1 cellular context compared by ENCODE assay signal in the genomic region with DNA sequence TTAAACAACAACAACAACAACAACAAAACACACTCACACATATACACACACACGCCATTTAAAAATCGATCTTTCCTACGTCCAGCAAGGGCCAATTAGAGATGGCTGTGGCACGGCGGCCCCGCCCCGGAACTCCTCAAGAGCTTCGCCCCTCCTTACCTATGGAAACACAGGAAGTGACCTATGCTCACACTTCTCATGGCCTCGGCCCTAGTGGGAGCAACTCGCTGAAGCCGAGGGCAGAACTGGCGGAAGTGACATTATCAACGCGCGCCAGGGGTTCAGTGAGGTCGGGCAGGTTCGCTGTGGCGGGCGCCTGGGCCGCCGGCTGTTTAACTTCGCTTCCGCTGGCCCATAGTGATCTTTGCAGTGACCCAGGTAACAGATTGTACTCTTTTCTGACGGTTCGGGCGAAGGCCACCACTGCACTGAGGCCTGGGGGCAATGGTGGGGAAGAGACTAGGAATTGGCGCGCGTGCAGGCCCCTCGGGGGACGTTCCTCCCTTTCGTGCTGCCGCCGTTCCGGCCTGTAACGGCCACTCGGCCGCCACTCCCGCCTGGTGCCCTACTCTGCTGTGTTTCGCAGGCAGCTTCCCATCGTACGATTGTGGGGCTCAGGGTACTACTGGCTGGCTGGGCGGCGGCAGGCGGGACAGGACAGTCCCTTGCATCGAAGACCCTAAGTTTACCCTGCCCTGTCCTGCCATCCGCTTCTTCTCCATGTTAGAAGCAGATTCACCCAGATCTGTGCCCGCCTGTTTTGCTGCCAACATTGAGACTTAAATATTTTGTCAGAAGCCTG.
TF ChIP-seq lines count a peak whose summit lies in the region.

A gene (plus strand): TSS at position 284 of the 802 bp plus-strand sequence. CDS start 2,661 bp downstream, outside the sequence.

TF ChIP-seq in K562, 482 proteins besides CTCF, POLR2A, EP300 and RAD21 (continued from another document and continues in another):
- TF ChIP-seq, protein P1, sequence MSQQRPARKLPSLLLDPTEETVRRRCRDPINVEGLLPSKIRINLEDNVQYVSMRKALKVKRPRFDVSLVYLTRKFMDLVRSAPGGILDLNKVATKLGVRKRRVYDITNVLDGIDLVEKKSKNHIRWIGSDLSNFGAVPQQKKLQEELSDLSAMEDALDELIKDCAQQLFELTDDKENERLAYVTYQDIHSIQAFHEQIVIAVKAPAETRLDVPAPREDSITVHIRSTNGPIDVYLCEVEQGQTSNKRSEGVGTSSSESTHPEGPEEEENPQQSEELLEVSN (IDR thresholded peaks at IDR 0.05; ENCODE audit: borderline replicate concordance in 1 of 2, extremely low read depth in 1 of 2, insufficient read depth in 1 of 2, insufficient read length in 1 of 2, low read depth in 1 of 2, low read length in 1 of 2, poor library complexity in 1 of 2, severe bottlenecking in 1 of 2), result peak in 1 of 2 experiments; percentile 35
- TF ChIP-seq, protein P2, sequence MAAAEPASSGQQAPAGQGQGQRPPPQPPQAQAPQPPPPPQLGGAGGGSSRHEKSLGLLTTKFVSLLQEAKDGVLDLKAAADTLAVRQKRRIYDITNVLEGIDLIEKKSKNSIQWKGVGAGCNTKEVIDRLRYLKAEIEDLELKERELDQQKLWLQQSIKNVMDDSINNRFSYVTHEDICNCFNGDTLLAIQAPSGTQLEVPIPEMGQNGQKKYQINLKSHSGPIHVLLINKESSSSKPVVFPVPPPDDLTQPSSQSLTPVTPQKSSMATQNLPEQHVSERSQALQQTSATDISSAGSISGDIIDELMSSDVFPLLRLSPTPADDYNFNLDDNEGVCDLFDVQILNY (CRISPR knock-in tag; IDR thresholded peaks at IDR 0.05), result peak; percentile 93
- TF ChIP-seq, protein P3, sequence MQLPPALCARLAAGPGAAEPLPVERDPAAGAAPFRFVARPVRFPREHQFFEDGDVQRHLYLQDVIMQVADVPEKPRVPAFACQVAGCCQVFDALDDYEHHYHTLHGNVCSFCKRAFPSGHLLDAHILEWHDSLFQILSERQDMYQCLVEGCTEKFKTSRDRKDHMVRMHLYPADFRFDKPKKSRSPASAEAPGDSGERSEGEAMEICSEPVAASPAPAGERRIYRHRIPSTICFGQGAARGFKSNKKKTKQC (CRISPR knock-in tag; IDR thresholded peaks at IDR 0.05), result peak; percentile 73
- TF ChIP-seq, protein P4, sequence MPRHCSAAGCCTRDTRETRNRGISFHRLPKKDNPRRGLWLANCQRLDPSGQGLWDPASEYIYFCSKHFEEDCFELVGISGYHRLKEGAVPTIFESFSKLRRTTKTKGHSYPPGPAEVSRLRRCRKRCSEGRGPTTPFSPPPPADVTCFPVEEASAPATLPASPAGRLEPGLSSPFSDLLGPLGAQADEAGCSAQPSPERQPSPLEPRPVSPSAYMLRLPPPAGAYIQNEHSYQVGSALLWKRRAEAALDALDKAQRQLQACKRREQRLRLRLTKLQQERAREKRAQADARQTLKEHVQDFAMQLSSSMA (CRISPR knock-in tag; IDR thresholded peaks at IDR 0.05), result peak; percentile 85; the same call in 1 of the 2 replicates
- TF ChIP-seq SNRNP70 (optimal IDR thresholded peaks at IDR 0.05; ENCODE audit: low read depth, low read length) (no peak), GABPB1 (CRISPR knock-in tag; IDR thresholded peaks at IDR 0.05) (peak; percentile 99), NFE2 (IDR thresholded peaks at IDR 0.05; ENCODE audit: low read depth) (no peak; the same call in 1 of the 2 replicates), SLC30A9 (CRISPR knock-in tag; IDR thresholded peaks at IDR 0.05) (no peak), ELF1 (tag; IDR thresholded peaks at IDR 0.05) (peak; percentile 99), NR1H2 (CRISPR knock-in tag; IDR thresholded peaks at IDR 0.05) (0 out of 2 replicates have a peak, but pooled peaks have one; percentile 19), EGR1 (conservative IDR thresholded peaks at IDR 0.05) (no peak), BCOR (IDR thresholded peaks at IDR 0.05) (peak; percentile 23; the same call in 1 of the 2 replicates), TAF1 (IDR thresholded peaks at IDR 0.05; ENCODE audit: control insufficient read depth, extremely low read depth, insufficient read depth, low read length, severe bottlenecking) (peak; percentile 94), NEUROD1 (IDR thresholded peaks at IDR 0.05; ENCODE audit: borderline replicate concordance, low read depth, low read length, partially characterized antibody) (peak; percentile 23), RBFOX2 (IDR thresholded peaks at IDR 0.05; ENCODE audit: low read depth, low read length) (peak; percentile 94), SMARCB1 (IDR thresholded peaks at IDR 0.05; ENCODE audit: insufficient read length, low read depth) (no peak), CTBP1 (IDR thresholded peaks at IDR 0.05; ENCODE audit: borderline replicate concordance) (peak; percentile 81), ILF3 (IDR thresholded peaks at IDR 0.05; ENCODE audit: borderline replicate concordance) (no peak), SMAD1 (IDR thresholded peaks at IDR 0.05; ENCODE audit: low read depth, low read length, partially characterized antibody) (peak; percentile 47), FOXA3 (CRISPR knock-in tag; conservative IDR thresholded peaks at IDR 0.05 in 1 of 2, IDR thresholded peaks at IDR 0.05 in 1 of 2) (peak in 1 of 2 experiments; percentile 76; a peak in 1 of 4 replicates), SAFB (IDR thresholded peaks at IDR 0.05; ENCODE audit: borderline replicate concordance, low read depth, low read length) (no peak), DPF2 (IDR thresholded peaks at IDR 0.05) (peak; percentile 61; the same call in 1 of the 2 replicates), ZBED1 (IDR thresholded peaks at IDR 0.05) (no peak), ZNF197 (CRISPR knock-in tag; IDR thresholded peaks at IDR 0.05; ENCODE audit: low read depth) (peak; percentile 75; the same call in 1 of the 2 replicates), MTF1 (CRISPR knock-in tag; IDR thresholded peaks at IDR 0.05; ENCODE audit: borderline replicate concordance) (no peak), SMARCE1 (IDR thresholded peaks at IDR 0.05) (no peak), FOS (IDR thresholded peaks at IDR 0.05; ENCODE audit: extremely low read depth, insufficient read length) (peak; percentile 51)
- TF ChIP-seq, protein P5, sequence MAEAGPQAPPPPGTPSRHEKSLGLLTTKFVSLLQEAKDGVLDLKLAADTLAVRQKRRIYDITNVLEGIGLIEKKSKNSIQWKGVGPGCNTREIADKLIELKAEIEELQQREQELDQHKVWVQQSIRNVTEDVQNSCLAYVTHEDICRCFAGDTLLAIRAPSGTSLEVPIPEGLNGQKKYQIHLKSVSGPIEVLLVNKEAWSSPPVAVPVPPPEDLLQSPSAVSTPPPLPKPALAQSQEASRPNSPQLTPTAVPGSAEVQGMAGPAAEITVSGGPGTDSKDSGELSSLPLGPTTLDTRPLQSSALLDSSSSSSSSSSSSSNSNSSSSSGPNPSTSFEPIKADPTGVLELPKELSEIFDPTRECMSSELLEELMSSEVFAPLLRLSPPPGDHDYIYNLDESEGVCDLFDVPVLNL (CRISPR knock-in tag; IDR thresholded peaks at IDR 0.05; ENCODE audit: low read depth), result peak; percentile 60; the same call in 1 of the 2 replicates
- TF ChIP-seq, protein P6, sequence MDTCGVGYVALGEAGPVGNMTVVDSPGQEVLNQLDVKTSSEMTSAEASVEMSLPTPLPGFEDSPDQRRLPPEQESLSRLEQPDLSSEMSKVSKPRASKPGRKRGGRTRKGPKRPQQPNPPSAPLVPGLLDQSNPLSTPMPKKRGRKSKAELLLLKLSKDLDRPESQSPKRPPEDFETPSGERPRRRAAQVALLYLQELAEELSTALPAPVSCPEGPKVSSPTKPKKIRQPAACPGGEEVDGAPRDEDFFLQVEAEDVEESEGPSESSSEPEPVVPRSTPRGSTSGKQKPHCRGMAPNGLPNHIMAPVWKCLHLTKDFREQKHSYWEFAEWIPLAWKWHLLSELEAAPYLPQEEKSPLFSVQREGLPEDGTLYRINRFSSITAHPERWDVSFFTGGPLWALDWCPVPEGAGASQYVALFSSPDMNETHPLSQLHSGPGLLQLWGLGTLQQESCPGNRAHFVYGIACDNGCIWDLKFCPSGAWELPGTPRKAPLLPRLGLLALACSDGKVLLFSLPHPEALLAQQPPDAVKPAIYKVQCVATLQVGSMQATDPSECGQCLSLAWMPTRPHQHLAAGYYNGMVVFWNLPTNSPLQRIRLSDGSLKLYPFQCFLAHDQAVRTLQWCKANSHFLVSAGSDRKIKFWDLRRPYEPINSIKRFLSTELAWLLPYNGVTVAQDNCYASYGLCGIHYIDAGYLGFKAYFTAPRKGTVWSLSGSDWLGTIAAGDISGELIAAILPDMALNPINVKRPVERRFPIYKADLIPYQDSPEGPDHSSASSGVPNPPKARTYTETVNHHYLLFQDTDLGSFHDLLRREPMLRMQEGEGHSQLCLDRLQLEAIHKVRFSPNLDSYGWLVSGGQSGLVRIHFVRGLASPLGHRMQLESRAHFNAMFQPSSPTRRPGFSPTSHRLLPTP (IDR thresholded peaks at IDR 0.05; ENCODE audit: borderline replicate concordance, extremely low read depth, insufficient read length), result no peak
- TF ChIP-seq, protein P7, sequence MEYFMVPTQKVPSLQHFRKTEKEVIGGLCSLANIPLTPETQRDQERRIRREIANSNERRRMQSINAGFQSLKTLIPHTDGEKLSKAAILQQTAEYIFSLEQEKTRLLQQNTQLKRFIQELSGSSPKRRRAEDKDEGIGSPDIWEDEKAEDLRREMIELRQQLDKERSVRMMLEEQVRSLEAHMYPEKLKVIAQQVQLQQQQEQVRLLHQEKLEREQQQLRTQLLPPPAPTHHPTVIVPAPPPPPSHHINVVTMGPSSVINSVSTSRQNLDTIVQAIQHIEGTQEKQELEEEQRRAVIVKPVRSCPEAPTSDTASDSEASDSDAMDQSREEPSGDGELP (CRISPR knock-in tag; IDR thresholded peaks at IDR 0.05; ENCODE audit: borderline replicate concordance), result peak; percentile 94
- TF ChIP-seq, protein P8, sequence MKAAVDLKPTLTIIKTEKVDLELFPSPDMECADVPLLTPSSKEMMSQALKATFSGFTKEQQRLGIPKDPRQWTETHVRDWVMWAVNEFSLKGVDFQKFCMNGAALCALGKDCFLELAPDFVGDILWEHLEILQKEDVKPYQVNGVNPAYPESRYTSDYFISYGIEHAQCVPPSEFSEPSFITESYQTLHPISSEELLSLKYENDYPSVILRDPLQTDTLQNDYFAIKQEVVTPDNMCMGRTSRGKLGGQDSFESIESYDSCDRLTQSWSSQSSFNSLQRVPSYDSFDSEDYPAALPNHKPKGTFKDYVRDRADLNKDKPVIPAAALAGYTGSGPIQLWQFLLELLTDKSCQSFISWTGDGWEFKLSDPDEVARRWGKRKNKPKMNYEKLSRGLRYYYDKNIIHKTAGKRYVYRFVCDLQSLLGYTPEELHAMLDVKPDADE (conservative IDR thresholded peaks at IDR 0.05; ENCODE audit: control insufficient read depth, low read depth, low read length), result peak; percentile 98
- TF ChIP-seq, protein P9, sequence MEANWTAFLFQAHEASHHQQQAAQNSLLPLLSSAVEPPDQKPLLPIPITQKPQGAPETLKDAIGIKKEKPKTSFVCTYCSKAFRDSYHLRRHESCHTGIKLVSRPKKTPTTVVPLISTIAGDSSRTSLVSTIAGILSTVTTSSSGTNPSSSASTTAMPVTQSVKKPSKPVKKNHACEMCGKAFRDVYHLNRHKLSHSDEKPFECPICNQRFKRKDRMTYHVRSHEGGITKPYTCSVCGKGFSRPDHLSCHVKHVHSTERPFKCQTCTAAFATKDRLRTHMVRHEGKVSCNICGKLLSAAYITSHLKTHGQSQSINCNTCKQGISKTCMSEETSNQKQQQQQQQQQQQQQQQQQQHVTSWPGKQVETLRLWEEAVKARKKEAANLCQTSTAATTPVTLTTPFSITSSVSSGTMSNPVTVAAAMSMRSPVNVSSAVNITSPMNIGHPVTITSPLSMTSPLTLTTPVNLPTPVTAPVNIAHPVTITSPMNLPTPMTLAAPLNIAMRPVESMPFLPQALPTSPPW (CRISPR knock-in tag; IDR thresholded peaks at IDR 0.05), result peak; percentile 90
- TF ChIP-seq, protein P10, sequence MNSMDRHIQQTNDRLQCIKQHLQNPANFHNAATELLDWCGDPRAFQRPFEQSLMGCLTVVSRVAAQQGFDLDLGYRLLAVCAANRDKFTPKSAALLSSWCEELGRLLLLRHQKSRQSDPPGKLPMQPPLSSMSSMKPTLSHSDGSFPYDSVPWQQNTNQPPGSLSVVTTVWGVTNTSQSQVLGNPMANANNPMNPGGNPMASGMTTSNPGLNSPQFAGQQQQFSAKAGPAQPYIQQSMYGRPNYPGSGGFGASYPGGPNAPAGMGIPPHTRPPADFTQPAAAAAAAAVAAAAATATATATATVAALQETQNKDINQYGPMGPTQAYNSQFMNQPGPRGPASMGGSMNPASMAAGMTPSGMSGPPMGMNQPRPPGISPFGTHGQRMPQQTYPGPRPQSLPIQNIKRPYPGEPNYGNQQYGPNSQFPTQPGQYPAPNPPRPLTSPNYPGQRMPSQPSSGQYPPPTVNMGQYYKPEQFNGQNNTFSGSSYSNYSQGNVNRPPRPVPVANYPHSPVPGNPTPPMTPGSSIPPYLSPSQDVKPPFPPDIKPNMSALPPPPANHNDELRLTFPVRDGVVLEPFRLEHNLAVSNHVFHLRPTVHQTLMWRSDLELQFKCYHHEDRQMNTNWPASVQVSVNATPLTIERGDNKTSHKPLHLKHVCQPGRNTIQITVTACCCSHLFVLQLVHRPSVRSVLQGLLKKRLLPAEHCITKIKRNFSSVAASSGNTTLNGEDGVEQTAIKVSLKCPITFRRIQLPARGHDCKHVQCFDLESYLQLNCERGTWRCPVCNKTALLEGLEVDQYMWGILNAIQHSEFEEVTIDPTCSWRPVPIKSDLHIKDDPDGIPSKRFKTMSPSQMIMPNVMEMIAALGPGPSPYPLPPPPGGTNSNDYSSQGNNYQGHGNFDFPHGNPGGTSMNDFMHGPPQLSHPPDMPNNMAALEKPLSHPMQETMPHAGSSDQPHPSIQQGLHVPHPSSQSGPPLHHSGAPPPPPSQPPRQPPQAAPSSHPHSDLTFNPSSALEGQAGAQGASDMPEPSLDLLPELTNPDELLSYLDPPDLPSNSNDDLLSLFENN (IDR thresholded peaks at IDR 0.05; ENCODE audit: low read depth in 2 of 2, low read length in 2 of 2), result peak; percentile 40 to 60; a peak in 2 of 4 replicates
- TF ChIP-seq, protein P11, sequence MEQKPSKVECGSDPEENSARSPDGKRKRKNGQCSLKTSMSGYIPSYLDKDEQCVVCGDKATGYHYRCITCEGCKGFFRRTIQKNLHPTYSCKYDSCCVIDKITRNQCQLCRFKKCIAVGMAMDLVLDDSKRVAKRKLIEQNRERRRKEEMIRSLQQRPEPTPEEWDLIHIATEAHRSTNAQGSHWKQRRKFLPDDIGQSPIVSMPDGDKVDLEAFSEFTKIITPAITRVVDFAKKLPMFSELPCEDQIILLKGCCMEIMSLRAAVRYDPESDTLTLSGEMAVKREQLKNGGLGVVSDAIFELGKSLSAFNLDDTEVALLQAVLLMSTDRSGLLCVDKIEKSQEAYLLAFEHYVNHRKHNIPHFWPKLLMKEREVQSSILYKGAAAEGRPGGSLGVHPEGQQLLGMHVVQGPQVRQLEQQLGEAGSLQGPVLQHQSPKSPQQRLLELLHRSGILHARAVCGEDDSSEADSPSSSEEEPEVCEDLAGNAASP (IDR thresholded peaks at IDR 0.05), result no peak
- TF ChIP-seq, protein P12, sequence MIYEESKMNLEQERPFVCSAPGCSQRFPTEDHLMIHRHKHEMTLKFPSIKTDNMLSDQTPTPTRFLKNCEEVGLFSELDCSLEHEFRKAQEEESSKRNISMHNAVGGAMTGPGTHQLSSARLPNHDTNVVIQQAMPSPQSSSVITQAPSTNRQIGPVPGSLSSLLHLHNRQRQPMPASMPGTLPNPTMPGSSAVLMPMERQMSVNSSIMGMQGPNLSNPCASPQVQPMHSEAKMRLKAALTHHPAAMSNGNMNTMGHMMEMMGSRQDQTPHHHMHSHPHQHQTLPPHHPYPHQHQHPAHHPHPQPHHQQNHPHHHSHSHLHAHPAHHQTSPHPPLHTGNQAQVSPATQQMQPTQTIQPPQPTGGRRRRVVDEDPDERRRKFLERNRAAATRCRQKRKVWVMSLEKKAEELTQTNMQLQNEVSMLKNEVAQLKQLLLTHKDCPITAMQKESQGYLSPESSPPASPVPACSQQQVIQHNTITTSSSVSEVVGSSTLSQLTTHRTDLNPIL (CRISPR knock-in tag; IDR thresholded peaks at IDR 0.05), result no peak
- TF ChIP-seq, protein P13, sequence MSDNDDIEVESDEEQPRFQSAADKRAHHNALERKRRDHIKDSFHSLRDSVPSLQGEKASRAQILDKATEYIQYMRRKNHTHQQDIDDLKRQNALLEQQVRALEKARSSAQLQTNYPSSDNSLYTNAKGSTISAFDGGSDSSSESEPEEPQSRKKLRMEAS (CRISPR knock-in tag; IDR thresholded peaks at IDR 0.05), result peak; percentile 72
